ENCODE assay signal across 22 cellular contexts in the genomic region with DNA sequence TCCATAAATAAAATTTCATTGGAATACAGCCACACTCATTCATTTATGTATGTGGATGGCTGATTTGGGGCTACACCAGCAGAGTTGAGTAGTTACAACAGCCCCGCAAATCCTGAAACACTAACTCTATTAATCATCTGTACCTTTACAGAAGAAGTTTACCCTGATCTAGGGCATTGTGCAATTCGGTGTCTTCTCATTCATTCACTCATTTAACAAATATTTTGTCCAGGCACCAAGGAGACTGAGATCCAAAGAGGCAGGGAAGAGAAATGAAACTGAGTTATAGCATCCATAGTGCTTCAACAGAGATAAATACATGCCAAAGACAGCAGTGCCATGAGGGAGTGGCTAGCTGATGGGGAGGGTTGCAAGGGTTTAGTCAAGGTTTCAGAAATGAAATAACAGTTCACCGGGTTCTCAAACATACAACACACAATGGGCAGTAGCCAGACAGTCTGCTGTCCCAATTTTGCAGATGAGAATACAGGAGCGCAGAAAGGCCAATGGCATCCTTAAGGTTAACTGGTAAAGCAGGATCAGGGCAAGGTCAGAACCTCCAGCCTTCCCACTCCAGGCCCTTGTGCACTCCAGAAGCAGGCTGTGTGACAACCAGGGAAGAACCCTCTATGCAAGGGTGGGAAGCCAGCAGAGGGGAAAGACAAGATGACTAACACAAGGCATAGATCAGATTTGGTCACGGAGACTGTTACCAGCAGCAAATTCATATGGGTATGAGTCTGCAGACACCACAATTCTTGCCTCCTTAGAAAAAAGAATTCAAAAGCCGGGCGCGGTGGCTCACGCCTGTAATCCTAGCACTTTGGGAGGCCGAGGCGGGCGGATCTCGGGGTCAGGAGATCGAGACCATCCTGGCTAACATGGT. TPM values are rescaled to one million over a fixed set of nuclear protein-coding genes. Genes with fewer than 3 reads are reported as not detected.
"Had no signal": no experiment of that assay in that cellular context is flagged by ENCODE, and none has a peak within 500 bp of the region (broad histone marks: within the 10 kb centered on the region; RNA-seq: fewer than 3 reads in every experiment).

No MANE protein-coding gene starts in this region.

- H3K4me3 Mint-ChIP-seq: activated CD8-positive, alpha-beta T cell treated with anti-CD3 and anti-CD28 coated beads for 36 hours; activated T-cell treated with anti-CD3 and anti-CD28 coated beads, Interleukin-2, amount 50 U/mL, for 4 hours; neural crest cell; T-helper 17 cell; WTC11 had no signal

- H3K27ac Mint-ChIP-seq: activated CD8-positive, alpha-beta T cell treated with anti-CD3 and anti-CD28 coated beads for 36 hours; activated naive CD4-positive, alpha-beta T cell treated with anti-CD3 and anti-CD28 coated beads, Interleukin-2, amount 50 U/mL, for 72 hours; T-helper 17 cell; WTC11 had no signal

- H3K9me3 ChIP-seq: psoas muscle, testis had no signal

- H3K36me3 ChIP-seq: heart right ventricle, stomach had no signal

- H3K4me3 ChIP-seq: heart right ventricle, lung, psoas muscle, stomach, testis had no signal

- DNase-seq: activated CD4-positive, alpha-beta T cell treated with anti-CD3 and anti-CD28 coated beads for 48 hours; activated CD8-positive, alpha-beta T cell treated with anti-CD3 and anti-CD28 coated beads for 36 hours; activated effector memory CD4-positive, alpha-beta T cell treated with anti-CD3 and anti-CD28 coated beads, Interleukin-2, amount 50 U/mL, for 16 hours; activated T-cell treated with anti-CD3 and anti-CD28 coated beads, Interleukin-2, amount 50 U/mL, for 4 hours; central memory CD4-positive, alpha-beta T cell; cortex of kidney; effector CD4-positive, alpha-beta T cell; heart right ventricle; psoas muscle; stimulated activated CD4-positive, alpha-beta T cell treated with anti-CD3 and anti-CD28 coated beads, Interleukin-1b, Interleukin-23, amount 100 ng/mL, for 48 hours; stomach; T-helper 17 cell; testis had no signal

- H3K27me3 ChIP-seq: stomach, testis had no signal

- H3K4me1 ChIP-seq: heart right ventricle, psoas muscle, stomach, testis had no signal

- H3K27ac ChIP-seq: heart right ventricle, psoas muscle, stomach, testis had no signal

- H3K4me1 Mint-ChIP-seq: neural crest cell, T-helper 17 cell, WTC11 had no signal

- ATAC-seq: activated CD8-positive, alpha-beta T cell treated with anti-CD3 and anti-CD28 coated beads for 36 hours; activated naive CD4-positive, alpha-beta T cell treated with anti-CD3 and anti-CD28 coated beads, Interleukin-2, amount 50 U/mL, for 72 hours; activated T-cell treated with anti-CD3 and anti-CD28 coated beads, Interleukin-2, amount 50 U/mL, for 4 hours; heart right ventricle; psoas muscle; sciatic nerve; T-helper 17 cell; WTC11 had no signal

RNA-seq across cellular contexts. Expression of gene MTNR1B, which starts 40.0 kb away (rescaled TPM):
- total RNA-seq: activated CD8-positive, alpha-beta T cell treated with anti-CD3 and anti-CD28 coated beads for 36 hours; activated naive CD4-positive, alpha-beta T cell treated with anti-CD3 and anti-CD28 coated beads, Interleukin-2, amount 50 U/mL, for 72 hours; activated T-cell treated with anti-CD3 and anti-CD28 coated beads, Interleukin-2, amount 50 U/mL, for 4 hours; endothelial cell of umbilical vein; frontal cortex; heart right ventricle; lung; neural crest cell; osteoblast; psoas muscle; sciatic nerve; T-helper 17 cell; ureter; WTC11 had no signal
- polyA plus RNA-seq: endothelial cell of umbilical vein, heart right ventricle, lung, psoas muscle, stomach had no signal
